In the genomic region with DNA sequence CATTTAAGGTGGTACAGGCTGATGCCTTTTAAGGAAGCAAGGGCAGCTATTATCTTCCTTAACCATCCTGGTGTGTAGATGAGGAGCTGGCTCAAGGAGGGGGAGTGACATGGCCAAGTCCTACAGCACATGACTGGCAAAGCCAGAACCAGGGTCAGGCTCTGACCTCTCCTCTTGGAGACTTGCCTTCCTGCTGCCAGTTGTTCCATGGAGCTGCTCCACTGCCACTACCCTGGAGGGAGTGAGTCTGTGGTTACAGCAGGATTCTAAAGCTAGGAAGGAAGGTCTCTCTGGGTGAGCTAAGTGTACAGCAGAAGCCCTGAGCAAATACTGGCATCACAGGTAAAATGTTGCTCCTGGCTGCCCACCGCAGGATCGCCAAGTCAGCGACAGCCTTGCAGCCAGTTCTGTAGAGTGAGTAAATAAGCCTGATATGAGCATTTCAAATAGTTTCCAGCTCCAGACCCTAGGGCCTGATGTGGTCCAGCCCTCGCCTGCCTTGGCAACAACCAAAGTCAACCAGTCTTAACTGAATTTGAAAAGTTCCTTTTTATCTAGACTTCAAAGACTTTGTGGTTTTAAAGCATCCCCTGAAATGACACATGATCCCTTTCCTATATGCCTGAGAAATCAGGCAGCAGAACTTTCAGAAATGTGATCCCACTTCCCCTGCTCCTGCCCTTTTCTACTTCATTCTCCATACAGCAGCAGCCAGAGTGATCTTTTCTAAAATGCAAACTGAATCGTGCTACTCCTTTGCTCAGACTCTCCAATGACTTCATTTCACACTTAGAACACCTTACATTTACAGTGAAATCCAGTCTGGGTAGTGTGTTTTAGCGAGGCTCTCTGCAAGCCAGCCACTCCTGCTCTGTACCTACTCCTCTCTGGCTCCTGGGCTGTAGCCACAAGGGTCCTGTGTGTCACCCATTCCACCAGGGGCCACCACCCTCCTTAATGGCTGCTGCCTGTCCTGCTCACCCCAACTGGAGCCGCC, we compare ENCODE assay signal across 12 cellular contexts.
DNase-seq lines count a peak whose midpoint lies in the region; ATAC-seq and TF ChIP-seq lines count a peak whose summit lies in the region.
"Had no signal": no experiment of that assay in that cellular context is flagged by ENCODE, and none has a peak within 500 bp of the region (broad histone marks: within the 10 kb centered on the region; RNA-seq: fewer than 3 reads in every experiment).

No MANE protein-coding gene starts in this region.

- no peaks in the 10 kb centered on the region for H3K36me3 ChIP-seq in mucosa of descending colon (ENCODE audit: low read depth)

- no peaks in the 10 kb centered on the region for H3K27me3 Mint-ChIP-seq in activated B cell treated with CpG ODN at 0.5 μM for 24 hours
- H3K27me3 Mint-ChIP-seq: CD4-positive, CD25-positive, alpha-beta regulatory T cell had no signal

- DNase-seq in AG04450 (ENCODE audit: low read depth, low spot score) (peak; percentile 30), activated B cell treated with CpG ODN at 0.5 μM for 24 hours (no peak), iris pigment epithelial cell (ENCODE audit: low read depth) (peak; percentile 85), mucosa of descending colon (no peak), NK-92 (lab: John Stamatoyannopoulos, UW; ENCODE audit: unreplicated experiment) (no peak), dorsolateral prefrontal cortex (no peak)
- DNase-seq: activated effector memory CD4-positive, alpha-beta T cell treated with Interleukin-2 at 50 U/mL for 16 hours; CD4-positive, CD25-positive, alpha-beta regulatory T cell; NCI-H1048; SW 1271 had no signal

- H3K27ac ChIP-seq in AG04450 (ENCODE audit: low read depth, low read length) = no peak overlapping the region
- peak overlapping the region in 8 of 59 donors; percentile 3 to 40 (median 18) for H3K27ac ChIP-seq in dorsolateral prefrontal cortex

- H3K27me3 ChIP-seq in AG04450 (ENCODE audit: control insufficient read depth, insufficient read depth, low read length) = no peaks in the 10 kb centered on the region
- no peaks in the 10 kb centered on the region for H3K27me3 ChIP-seq in dorsolateral prefrontal cortex

- peak; percentile 39 for ATAC-seq in HG02885 (IDR thresholded peaks at IDR 0.05; ENCODE audit: poor library complexity, unreplicated experiment)
- no peak for ATAC-seq in activated B cell treated with CpG ODN at 0.5 μM for 24 hours (ENCODE audit: low read depth)
- ATAC-seq in mucosa of descending colon = no peak
- ATAC-seq in GM18873 (IDR thresholded peaks at IDR 0.05; ENCODE audit: low FRiP score, unreplicated experiment) = no peak

- no peaks in the 10 kb centered on the region for H3K9me3 Mint-ChIP-seq in activated B cell treated with CpG ODN at 0.5 μM for 24 hours
- H3K9me3 Mint-ChIP-seq: CD4-positive, CD25-positive, alpha-beta regulatory T cell had no signal

- no peaks in the 10 kb centered on the region for H3K4me1 ChIP-seq in mucosa of descending colon (ENCODE audit: low read depth)

- TF ChIP-seq CTCF in AG04450 (IDR thresholded peaks at IDR 0.05; ENCODE audit: low read depth, low read length) (no peak), activated B cell treated with CpG ODN at 0.5 μM for 24 hours (IDR thresholded peaks at IDR 0.05) (no peak), mucosa of descending colon (IDR thresholded peaks at IDR 0.05) (no peak), dorsolateral prefrontal cortex (IDR thresholded peaks at IDR 0.05 in 54 of 56, conservative IDR thresholded peaks at IDR 0.05 in 2 of 56; ENCODE audit: low read depth in 1 of 56, partially characterized antibody in 56 of 56) (no peak)

- H3K9me3 ChIP-seq in AG04450 (ENCODE audit: control insufficient read depth, insufficient read depth, low read length) (no peaks in the 10 kb centered on the region), mucosa of descending colon (no peaks in the 10 kb centered on the region)

- CTCF ChIA-PET in AG04450 (lab: Charles Lee) = interaction anchor here (0.9 to 2.7 kb wide), 2 partner anchors 44 to 83 kb away, joined by 4 to 8 read pairs; no protein-coding TSS in a partner anchor
- CTCF ChIA-PET in activated B cell treated with CpG ODN at 0.5 μM for 24 hours (lab: Charles Lee) = interaction anchor here (1.0 to 1.2 kb wide), 2 partner anchors 44 to 250 kb away, joined by 3 to 4 read pairs; no protein-coding TSS in a partner anchor

- no peak overlapping the region for H3K4me3 Mint-ChIP-seq in activated B cell treated with CpG ODN at 0.5 μM for 24 hours

- POLR2A ChIA-PET in AG04450 (lab: Yijun Ruan, JAX) (no interaction called here), activated B cell treated with CpG ODN at 0.5 μM for 24 hours (lab: Charles Lee) (no interaction called here)

- H3K27ac Mint-ChIP-seq in activated B cell treated with CpG ODN at 0.5 μM for 24 hours = peak overlapping the region; percentile 15

- H3K36me3 Mint-ChIP-seq in activated B cell treated with CpG ODN at 0.5 μM for 24 hours (ENCODE audit: low read depth) = peaks cover 78% of the 10 kb centered on the region

- intact Hi-C loops in activated B cell treated with CpG ODN at 0.5 μM for 24 hours (cut with micrococcal nuclease) (no loop called here), mucosa of descending colon (cut with DNase I, micrococcal nuclease) (no loop called here), dorsolateral prefrontal cortex (cut with DNase I) (loop anchor here in 1 of 2 donors (10.0 kb wide), 1 partner anchor 113 kb away; a partner anchor contains a TSS)

- H3K4me3 ChIP-seq in AG04450 (ENCODE audit: low read depth, low read length) = no peak overlapping the region
- no peak overlapping the region for H3K4me3 ChIP-seq in mucosa of descending colon
- no peak overlapping the region for H3K4me3 ChIP-seq in dorsolateral prefrontal cortex

- peaks cover 30% of the 10 kb centered on the region for H3K4me1 Mint-ChIP-seq in activated B cell treated with CpG ODN at 0.5 μM for 24 hours

Comparison
In these comparisons a context has a peak if more than half of its experiments do, and no peak if none do; other contexts are left out.
1. DNase-seq: peak in AG04450 (single experiment) and iris pigment epithelial cell (single experiment); none in activated B cell treated with CpG ODN at 0.5 μM for 24 hours (single experiment), mucosa of descending colon (0 of 3), NK-92 (single experiment) and dorsolateral prefrontal cortex (0 of 10).